Comparison of ENCODE assay signal across 15 cellular contexts in genomic region chr17:49760909-49761558, GRCh38. TPM values are rescaled to one million over a fixed set of nuclear protein-coding genes. Genes with fewer than 3 reads are reported as not detected.
DNase-seq lines count a peak whose midpoint lies in the region; ATAC-seq and TF ChIP-seq lines count a peak whose summit lies in the region.
"Had no signal": no experiment of that assay in that cellular context is flagged by ENCODE, and none has a peak within 500 bp of the region (broad histone marks: within the 10 kb centered on the region; RNA-seq: fewer than 3 reads in every experiment).

No MANE protein-coding gene starts in this region.

- H3K27me3 Mint-ChIP-seq in activated T-helper 17 cell treated with anti-CD3 and anti-CD28 coated beads, Interleukin-2, amount 50 U/mL, for 72 hours, result no peaks in the 10 kb centered on the region
- H3K27me3 Mint-ChIP-seq in natural killer cell (ENCODE audit: low read depth in 2 of 2), result no peaks in the 10 kb centered on the region

- TF ChIP-seq CTCF in DND-41 (IDR thresholded peaks at IDR 0.05; ENCODE audit: borderline replicate concordance, extremely low read depth, low read length, poor library complexity, severe bottlenecking) (no peak), LNCaP clone FGC (IDR thresholded peaks at IDR 0.05; ENCODE audit: control insufficient read depth, extremely low read depth, insufficient read depth) (no peak), natural killer cell (IDR thresholded peaks at IDR 0.05) (no peak)

- H2AFZ ChIP-seq in DND-41 (ENCODE audit: low read depth, low read length), result no peak overlapping the region

- peaks cover 30% of the 10 kb centered on the region for H4K20me1 ChIP-seq in DND-41 (ENCODE audit: insufficient read depth, low read length)

- H3K4me3 Mint-ChIP-seq in activated T-helper 17 cell treated with anti-CD3 and anti-CD28 coated beads, Interleukin-2, amount 50 U/mL, for 72 hours, result peak overlapping the region; percentile 96
- peak overlapping the region; percentile 98 for H3K4me3 Mint-ChIP-seq in natural killer cell

- no peak overlapping the region for H3K9ac ChIP-seq in DND-41 (ENCODE audit: low read depth, low read length)

- H3K9me3 ChIP-seq in DND-41 (ENCODE audit: insufficient read depth, low read length, severe bottlenecking), result no peaks in the 10 kb centered on the region
- H3K9me3 ChIP-seq: body of pancreas, Caco-2, heart right ventricle had no signal

- 0 out of 2 replicates have a peak overlapping the region, but pooled peaks have one; percentile 33 for H3K4me2 ChIP-seq in DND-41 (ENCODE audit: insufficient read depth, low read length)

- peaks cover 20% of the 10 kb centered on the region for H3K36me3 ChIP-seq in DND-41 (ENCODE audit: insufficient read depth, low read length)

- H3K4me1 ChIP-seq in DND-41 (ENCODE audit: insufficient read depth, low read length), result peaks cover 38% of the 10 kb centered on the region

- H3K36me3 Mint-ChIP-seq in activated T-helper 17 cell treated with anti-CD3 and anti-CD28 coated beads, Interleukin-2, amount 50 U/mL, for 72 hours (ENCODE audit: low read depth), result peaks cover 35% of the 10 kb centered on the region
- no peaks in the 10 kb centered on the region for H3K36me3 Mint-ChIP-seq in natural killer cell

- peak overlapping the region; percentile 77 for H3K27ac Mint-ChIP-seq in activated T-helper 17 cell treated with anti-CD3 and anti-CD28 coated beads, Interleukin-2, amount 50 U/mL, for 72 hours
- H3K27ac Mint-ChIP-seq in natural killer cell, result peak overlapping the region; percentile 95 to 97
- H3K27ac Mint-ChIP-seq: nephron progenitor cell had no signal

- H3K4me3 ChIP-seq in DND-41 (ENCODE audit: low read depth in 1 of 2, low read length in 2 of 2), result no peak overlapping the region
- H3K4me3 ChIP-seq in LNCaP clone FGC (ENCODE audit: low read depth, low read length), result no peak overlapping the region
- H3K4me3 ChIP-seq: body of pancreas had no signal

- intact Hi-C loops in natural killer cell (cut with micrococcal nuclease), result no loop called here

- no peak for ATAC-seq in DND-41 (ENCODE audit: insufficient read depth, low read depth)
- no peak for ATAC-seq in activated T-helper 17 cell treated with anti-CD3 and anti-CD28 coated beads, Interleukin-2, amount 50 U/mL, for 72 hours (replicated peaks)
- no peak for ATAC-seq in natural killer cell
- ATAC-seq: body of pancreas, heart right ventricle, PC-3 had no signal

- H3K4me1 Mint-ChIP-seq in activated T-helper 17 cell treated with anti-CD3 and anti-CD28 coated beads, Interleukin-2, amount 50 U/mL, for 72 hours, result peaks cover 44% of the 10 kb centered on the region
- H3K4me1 Mint-ChIP-seq in natural killer cell, result peaks cover 77 to 88% of the 10 kb centered on the region in 2 donors

- peaks cover 69% of the 10 kb centered on the region for H3K79me2 ChIP-seq in DND-41 (ENCODE audit: insufficient read depth, low read length)

- no peak for DNase-seq in DND-41
- peak; percentile 57 for DNase-seq in LNCaP clone FGC (ENCODE audit: low read depth)
- DNase-seq in natural killer cell, result no peak
- no peak for DNase-seq in GDM1 (lab: John Stamatoyannopoulos, UW)
- no peak for DNase-seq in NCI-H226
- no peak for DNase-seq in NCI-H82 treated with DMSO at 0.1 percent for 48 hours (lab: John Stamatoyannopoulos, UW; ENCODE audit: unreplicated experiment)
- no peak for DNase-seq in glomerular visceral epithelial cell (ENCODE audit: extremely low spot score)
- DNase-seq: body of pancreas, Caco-2, heart right ventricle, Kasumi-1, nephron progenitor cell, PC-3, SW 1271 had no signal

- H3K27ac ChIP-seq in DND-41 (ENCODE audit: low read length), result no peak overlapping the region
- H3K27ac ChIP-seq: body of pancreas had no signal

- H3K27me3 ChIP-seq in DND-41 (ENCODE audit: insufficient read depth, low read length, poor library complexity), result no peaks in the 10 kb centered on the region
- H3K27me3 ChIP-seq: body of pancreas, heart right ventricle had no signal

- H3K9me3 Mint-ChIP-seq in activated T-helper 17 cell treated with anti-CD3 and anti-CD28 coated beads, Interleukin-2, amount 50 U/mL, for 72 hours, result no peaks in the 10 kb centered on the region
- no peaks in the 10 kb centered on the region for H3K9me3 Mint-ChIP-seq in natural killer cell

RNA-seq across cellular contexts. Expression of gene FAM117A, which starts 2.9 kb away (rescaled TPM):
- 10 to 100 TPM; 25.8 TPM for total RNA-seq in activated T-helper 17 cell treated with anti-CD3 and anti-CD28 coated beads, Interleukin-2, amount 50 U/mL, for 72 hours
- 10 to 100 TPM; 55.2 to 88.4 (median 79.2) TPM for total RNA-seq in natural killer cell

RNA-seq across cellular contexts. Expression of gene KAT7, which starts 27.4 kb away (rescaled TPM):
- 10 to 100 TPM; 66.4 to 86.4 TPM for total RNA-seq in activated T-helper 17 cell treated with anti-CD3 and anti-CD28 coated beads, Interleukin-2, amount 50 U/mL, for 72 hours
- total RNA-seq in natural killer cell, result 100 to 1,000 TPM; 195 to 231 (median 213) TPM

RNA-seq across cellular contexts. Expression of gene SLC35B1, which starts 53.3 kb away (rescaled TPM):
- total RNA-seq in activated T-helper 17 cell treated with anti-CD3 and anti-CD28 coated beads, Interleukin-2, amount 50 U/mL, for 72 hours, result 10 to 100 TPM; 29.1 to 60.9 TPM
- total RNA-seq in natural killer cell, result 100 to 1,000 TPM in 1 of 3 donors, 10 to 100 TPM in 2; 74.0 to 121 (median 90.2) TPM
